26 cellular contexts compared by ENCODE assay signal in the genomic region with DNA sequence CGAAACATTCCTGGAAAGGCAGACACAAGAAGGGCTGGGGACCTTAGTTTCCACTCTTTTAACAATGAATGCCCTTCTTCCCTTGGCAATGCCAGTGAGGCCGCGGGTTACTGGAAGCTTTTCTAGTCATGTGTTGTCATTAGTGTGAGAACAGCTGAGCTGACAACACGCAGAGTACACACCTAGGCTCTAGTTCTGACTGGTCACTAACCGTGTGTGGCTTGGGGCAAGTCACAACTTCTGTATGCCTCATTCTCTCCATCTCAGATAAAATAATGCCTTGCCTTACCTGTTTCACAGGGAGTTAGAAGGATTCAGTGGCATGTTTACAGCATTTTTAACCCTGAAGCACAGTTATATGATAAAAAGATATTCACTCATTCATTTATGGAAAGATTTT. TPM values are rescaled to one million over a fixed set of nuclear protein-coding genes. Genes with fewer than 3 reads are reported as not detected.
"Had no signal": no experiment of that assay in that cellular context is flagged by ENCODE, and none has a peak within 500 bp of the region (broad histone marks: within the 10 kb centered on the region; RNA-seq: fewer than 3 reads in every experiment).

No MANE protein-coding gene starts in this region.

- FAIRE-seq: colon, endothelial cell of umbilical vein, frontal cortex, kidney had no signal

- DNase-seq: dermis blood vessel endothelial cell; dorsolateral prefrontal cortex; effector CD4-positive, alpha-beta T cell; effector memory CD4-positive, alpha-beta T cell; erythroblast; foreskin keratinocyte; heart left ventricle; hypothalamus; immature natural killer cell; islet precursor cell; kidney; kidney glomerular epithelial cell; left colon; left ventricle myocardium superior; lower lobe of right lung; mesenchymal stem cell; mucosa of descending colon had no signal

- ATAC-seq: foreskin keratinocyte, gastroesophageal sphincter, heart left ventricle, left colon, left lobe of liver, left ventricle myocardium superior, lower lobe of right lung, mucosa of descending colon had no signal

- H3K27me3 ChIP-seq: dorsolateral prefrontal cortex, esophagus muscularis mucosa, foreskin keratinocyte, gastroesophageal sphincter, heart left ventricle, hepatocyte had no signal

- H3K4me3 ChIP-seq: coronary artery, dorsolateral prefrontal cortex, esophagus muscularis mucosa, gastroesophageal sphincter, heart left ventricle, hepatocyte, lower lobe of right lung, mucosa of descending colon had no signal

RNA-seq across cellular contexts. Expression of a gene that starts 55.6 kb away (rescaled TPM):
- total RNA-seq: frontal cortex, mesothelial cell of epicardium had no signal
